11 cellular contexts compared by ENCODE assay signal in genomic region chr1:184160942-184161698, GRCh38.
DNase-seq lines count a peak whose midpoint lies in the region; ATAC-seq and TF ChIP-seq lines count a peak whose summit lies in the region.
"Had no signal": no experiment of that assay in that cellular context is flagged by ENCODE, and none has a peak within 500 bp of the region (broad histone marks: within the 10 kb centered on the region; RNA-seq: fewer than 3 reads in every experiment).

No MANE protein-coding gene starts in this region.

- intact Hi-C loops in activated CD8-positive, alpha-beta T cell treated with anti-CD3 and anti-CD28 coated beads for 36 hours (cut with micrococcal nuclease) = loop anchor here (1.0 to 5.0 kb wide), 2 partner anchors 10 to 204 kb away; no protein-coding TSS in a partner anchor

- peak; percentile 63 for ATAC-seq in activated CD8-positive, alpha-beta T cell treated with anti-CD3 and anti-CD28 coated beads for 36 hours
- ATAC-seq in activated CD8-positive, alpha-beta T cell treated with anti-CD3 and anti-CD28 coated beads, Interleukin-2, amount 10 ng/mL, durations not matched to agents 7 days and 5 days = no peak
- ATAC-seq in gastroesophageal sphincter (peak; percentile 79), GM21529 (IDR thresholded peaks at IDR 0.05; ENCODE audit: unreplicated experiment) (no peak), WTC11 (no peak)

- no peak overlapping the region for H3K4me3 ChIP-seq in gastroesophageal sphincter
- H3K4me3 ChIP-seq: heart right ventricle had no signal

- H3K9me3 Mint-ChIP-seq in activated CD8-positive, alpha-beta T cell treated with anti-CD3 and anti-CD28 coated beads for 36 hours = no peaks in the 10 kb centered on the region
- no peaks in the 10 kb centered on the region for H3K9me3 Mint-ChIP-seq in activated CD8-positive, alpha-beta T cell treated with anti-CD3 and anti-CD28 coated beads, Interleukin-2, amount 10 ng/mL, durations not matched to agents 7 days and 5 days (ENCODE audit: insufficient read depth)
- H3K9me3 Mint-ChIP-seq in WTC11 = no peaks in the 10 kb centered on the region
- H3K9me3 Mint-ChIP-seq: neural crest cell had no signal

- peak; percentile 21 for DNase-seq in activated CD8-positive, alpha-beta T cell treated with anti-CD3 and anti-CD28 coated beads for 36 hours
- DNase-seq in activated CD8-positive, alpha-beta T cell treated with anti-CD3 and anti-CD28 coated beads, Interleukin-2, amount 10 ng/mL, durations not matched to agents 7 days and 5 days = no peak
- DNase-seq in RPMI7951 (ENCODE audit: low read depth) (peak; percentile 81), NCI-H128 (lab: John Stamatoyannopoulos, UW; ENCODE audit: unreplicated experiment) (no peak), WTC11 (ENCODE audit: low spot score) (no peak)
- peak; percentile 3 to 24 for DNase-seq in stimulated activated CD4-positive, alpha-beta T cell treated with anti-CD3 and anti-CD28 coated beads, Interleukin-4, amount 100 ng/mL, for 48 hours (ENCODE audit: low read depth in 2 of 2)
- DNase-seq: H7, heart right ventricle had no signal

- H3K4me1 Mint-ChIP-seq in activated CD8-positive, alpha-beta T cell treated with anti-CD3 and anti-CD28 coated beads for 36 hours (ENCODE audit: low read depth) = no peaks in the 10 kb centered on the region
- no peaks in the 10 kb centered on the region for H3K4me1 Mint-ChIP-seq in activated CD8-positive, alpha-beta T cell treated with anti-CD3 and anti-CD28 coated beads, Interleukin-2, amount 10 ng/mL, durations not matched to agents 7 days and 5 days (ENCODE audit: low read depth)
- peaks cover 10% of the 10 kb centered on the region for H3K4me1 Mint-ChIP-seq in WTC11
- H3K4me1 Mint-ChIP-seq: neural crest cell had no signal

- H3K4me3 Mint-ChIP-seq in activated CD8-positive, alpha-beta T cell treated with anti-CD3 and anti-CD28 coated beads for 36 hours = no peak overlapping the region
- H3K4me3 Mint-ChIP-seq in activated CD8-positive, alpha-beta T cell treated with anti-CD3 and anti-CD28 coated beads, Interleukin-2, amount 10 ng/mL, durations not matched to agents 7 days and 5 days = no peak overlapping the region
- no peak overlapping the region for H3K4me3 Mint-ChIP-seq in WTC11
- H3K4me3 Mint-ChIP-seq: neural crest cell had no signal

- CTCF ChIA-PET in activated CD8-positive, alpha-beta T cell treated with anti-CD3 and anti-CD28 coated beads for 36 hours (lab: Charles Lee) = no interaction called here
- CTCF ChIA-PET in activated CD8-positive, alpha-beta T cell treated with anti-CD3 and anti-CD28 coated beads, Interleukin-2, amount 10 ng/mL, durations not matched to agents 7 days and 5 days (lab: Charles Lee) = no interaction called here
- CTCF ChIA-PET in WTC11 (lab: Charles Lee) = no interaction called here

- peaks cover 5% of the 10 kb centered on the region for H3K27me3 Mint-ChIP-seq in activated CD8-positive, alpha-beta T cell treated with anti-CD3 and anti-CD28 coated beads for 36 hours
- H3K27me3 Mint-ChIP-seq in activated CD8-positive, alpha-beta T cell treated with anti-CD3 and anti-CD28 coated beads, Interleukin-2, amount 10 ng/mL, durations not matched to agents 7 days and 5 days (ENCODE audit: low read depth) = peaks cover 2% of the 10 kb centered on the region
- H3K27me3 Mint-ChIP-seq in WTC11 (ENCODE audit: low read depth) = no peaks in the 10 kb centered on the region; the same call in 1 of the 2 replicates

- H3K27ac Mint-ChIP-seq in activated CD8-positive, alpha-beta T cell treated with anti-CD3 and anti-CD28 coated beads for 36 hours = no peak overlapping the region
- no peak overlapping the region for H3K27ac Mint-ChIP-seq in activated CD8-positive, alpha-beta T cell treated with anti-CD3 and anti-CD28 coated beads, Interleukin-2, amount 10 ng/mL, durations not matched to agents 7 days and 5 days
- no peak overlapping the region for H3K27ac Mint-ChIP-seq in WTC11

- TF ChIP-seq POLR2A in gastroesophageal sphincter (IDR thresholded peaks at IDR 0.05) = no peak

- no peak for TF ChIP-seq EP300 in gastroesophageal sphincter (IDR thresholded peaks at IDR 0.05)

- TF ChIP-seq CTCF in activated CD8-positive, alpha-beta T cell treated with anti-CD3 and anti-CD28 coated beads for 36 hours (IDR thresholded peaks at IDR 0.05) = no peak
- no peak for TF ChIP-seq CTCF in gastroesophageal sphincter (IDR thresholded peaks at IDR 0.05)
- TF ChIP-seq CTCF in WTC11 (IDR thresholded peaks at IDR 0.05) = no peak

- peak overlapping the region in 3 of 4 donors; percentile 11 to 53 (median 17) for H3K27ac ChIP-seq in gastroesophageal sphincter

- no peaks in the 10 kb centered on the region for H3K36me3 Mint-ChIP-seq in activated CD8-positive, alpha-beta T cell treated with anti-CD3 and anti-CD28 coated beads for 36 hours (ENCODE audit: low read depth)
- H3K36me3 Mint-ChIP-seq in activated CD8-positive, alpha-beta T cell treated with anti-CD3 and anti-CD28 coated beads, Interleukin-2, amount 10 ng/mL, durations not matched to agents 7 days and 5 days (ENCODE audit: low read depth) = no peaks in the 10 kb centered on the region
- H3K36me3 Mint-ChIP-seq in WTC11 = no peaks in the 10 kb centered on the region

- H3K27me3 ChIP-seq in gastroesophageal sphincter = no peaks in the 10 kb centered on the region
- H3K27me3 ChIP-seq: heart right ventricle had no signal

- POLR2A ChIA-PET in activated CD8-positive, alpha-beta T cell treated with anti-CD3 and anti-CD28 coated beads for 36 hours (lab: Charles Lee) = no interaction called here
- POLR2A ChIA-PET in activated CD8-positive, alpha-beta T cell treated with anti-CD3 and anti-CD28 coated beads, Interleukin-2, amount 10 ng/mL, durations not matched to agents 7 days and 5 days (lab: Charles Lee) = no interaction called here
- POLR2A ChIA-PET in WTC11 (lab: Charles Lee) = no interaction called here

- WGBS in gastroesophageal sphincter (ENCODE audit: low coverage in 1 of 2), 2 donors = 32 to 49% methylated on average over 3 of the region's 3 CpGs

- H3K9me3 ChIP-seq in gastroesophageal sphincter = no peaks in the 10 kb centered on the region

- peaks cover 0 to 22% (median 0%) of the 10 kb centered on the region in 3 donors for H3K4me1 ChIP-seq in gastroesophageal sphincter

- H3K36me3 ChIP-seq in gastroesophageal sphincter = no peaks in the 10 kb centered on the region
- H3K36me3 ChIP-seq: heart right ventricle had no signal

TF ChIP-seq in WTC11, 78 proteins besides CTCF, POLR2A, EP300 and RAD21 (continues in another document):
- no peak for TF ChIP-seq ZMAT4 (CRISPR knock-in tag; IDR thresholded peaks at IDR 0.05)
- no peak for TF ChIP-seq ETV6 (CRISPR knock-in tag; IDR thresholded peaks at IDR 0.05)
- TF ChIP-seq ATF1 (CRISPR knock-in tag; IDR thresholded peaks at IDR 0.05) = no peak
- TF ChIP-seq SMAD3 (CRISPR knock-in tag; IDR thresholded peaks at IDR 0.05; ENCODE audit: borderline replicate concordance) = no peak
- TF ChIP-seq, protein P1, sequence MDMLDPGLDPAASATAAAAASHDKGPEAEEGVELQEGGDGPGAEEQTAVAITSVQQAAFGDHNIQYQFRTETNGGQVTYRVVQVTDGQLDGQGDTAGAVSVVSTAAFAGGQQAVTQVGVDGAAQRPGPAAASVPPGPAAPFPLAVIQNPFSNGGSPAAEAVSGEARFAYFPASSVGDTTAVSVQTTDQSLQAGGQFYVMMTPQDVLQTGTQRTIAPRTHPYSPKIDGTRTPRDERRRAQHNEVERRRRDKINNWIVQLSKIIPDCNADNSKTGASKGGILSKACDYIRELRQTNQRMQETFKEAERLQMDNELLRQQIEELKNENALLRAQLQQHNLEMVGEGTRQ (CRISPR knock-in tag; IDR thresholded peaks at IDR 0.05) = no peak
- TF ChIP-seq NR3C1 (CRISPR knock-in tag; conservative IDR thresholded peaks at IDR 0.05; ENCODE audit: low read depth) = no peak
- TF ChIP-seq ZNF671 (CRISPR knock-in tag; IDR thresholded peaks at IDR 0.05) = no peak
- TF ChIP-seq, protein P2, sequence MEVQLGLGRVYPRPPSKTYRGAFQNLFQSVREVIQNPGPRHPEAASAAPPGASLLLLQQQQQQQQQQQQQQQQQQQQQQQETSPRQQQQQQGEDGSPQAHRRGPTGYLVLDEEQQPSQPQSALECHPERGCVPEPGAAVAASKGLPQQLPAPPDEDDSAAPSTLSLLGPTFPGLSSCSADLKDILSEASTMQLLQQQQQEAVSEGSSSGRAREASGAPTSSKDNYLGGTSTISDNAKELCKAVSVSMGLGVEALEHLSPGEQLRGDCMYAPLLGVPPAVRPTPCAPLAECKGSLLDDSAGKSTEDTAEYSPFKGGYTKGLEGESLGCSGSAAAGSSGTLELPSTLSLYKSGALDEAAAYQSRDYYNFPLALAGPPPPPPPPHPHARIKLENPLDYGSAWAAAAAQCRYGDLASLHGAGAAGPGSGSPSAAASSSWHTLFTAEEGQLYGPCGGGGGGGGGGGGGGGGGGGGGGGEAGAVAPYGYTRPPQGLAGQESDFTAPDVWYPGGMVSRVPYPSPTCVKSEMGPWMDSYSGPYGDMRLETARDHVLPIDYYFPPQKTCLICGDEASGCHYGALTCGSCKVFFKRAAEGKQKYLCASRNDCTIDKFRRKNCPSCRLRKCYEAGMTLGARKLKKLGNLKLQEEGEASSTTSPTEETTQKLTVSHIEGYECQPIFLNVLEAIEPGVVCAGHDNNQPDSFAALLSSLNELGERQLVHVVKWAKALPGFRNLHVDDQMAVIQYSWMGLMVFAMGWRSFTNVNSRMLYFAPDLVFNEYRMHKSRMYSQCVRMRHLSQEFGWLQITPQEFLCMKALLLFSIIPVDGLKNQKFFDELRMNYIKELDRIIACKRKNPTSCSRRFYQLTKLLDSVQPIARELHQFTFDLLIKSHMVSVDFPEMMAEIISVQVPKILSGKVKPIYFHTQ (CRISPR knock-in tag; IDR thresholded peaks at IDR 0.05) = no peak
- TF ChIP-seq PRRX2 (CRISPR knock-in tag; IDR thresholded peaks at IDR 0.05) = no peak
- TF ChIP-seq, protein P3, sequence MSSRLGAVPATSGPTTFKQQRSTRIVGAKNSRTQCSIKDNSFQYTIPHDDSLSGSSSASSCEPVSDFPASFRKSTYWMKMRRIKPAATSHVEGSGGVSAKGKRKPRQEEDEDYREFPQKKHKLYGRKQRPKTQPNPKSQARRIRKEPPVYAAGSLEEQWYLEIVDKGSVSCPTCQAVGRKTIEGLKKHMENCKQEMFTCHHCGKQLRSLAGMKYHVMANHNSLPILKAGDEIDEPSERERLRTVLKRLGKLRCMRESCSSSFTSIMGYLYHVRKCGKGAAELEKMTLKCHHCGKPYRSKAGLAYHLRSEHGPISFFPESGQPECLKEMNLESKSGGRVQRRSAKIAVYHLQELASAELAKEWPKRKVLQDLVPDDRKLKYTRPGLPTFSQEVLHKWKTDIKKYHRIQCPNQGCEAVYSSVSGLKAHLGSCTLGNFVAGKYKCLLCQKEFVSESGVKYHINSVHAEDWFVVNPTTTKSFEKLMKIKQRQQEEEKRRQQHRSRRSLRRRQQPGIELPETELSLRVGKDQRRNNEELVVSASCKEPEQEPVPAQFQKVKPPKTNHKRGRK (CRISPR knock-in tag; IDR thresholded peaks at IDR 0.05; ENCODE audit: borderline replicate concordance) = no peak

Comparison
In these comparisons a context has a peak if more than half of its experiments do, and no peak if none do; other contexts are left out.
1. ATAC-seq: peak in activated CD8-positive, alpha-beta T cell treated with anti-CD3 and anti-CD28 coated beads for 36 hours (single experiment) and gastroesophageal sphincter (single experiment); none in activated CD8-positive, alpha-beta T cell treated with anti-CD3 and anti-CD28 coated beads, Interleukin-2, amount 10 ng/mL, durations not matched to agents 7 days and 5 days (single experiment), GM21529 (single experiment) and WTC11 (single experiment).
2. DNase-seq: peak in activated CD8-positive, alpha-beta T cell treated with anti-CD3 and anti-CD28 coated beads for 36 hours (single experiment), RPMI7951 (single experiment) and stimulated activated CD4-positive, alpha-beta T cell treated with anti-CD3 and anti-CD28 coated beads, Interleukin-4, amount 100 ng/mL, for 48 hours (2 of 2); none in activated CD8-positive, alpha-beta T cell treated with anti-CD3 and anti-CD28 coated beads, Interleukin-2, amount 10 ng/mL, durations not matched to agents 7 days and 5 days (single experiment), NCI-H128 (single experiment) and WTC11 (single experiment).